24 cellular contexts compared by ENCODE assay signal in the genomic region with DNA sequence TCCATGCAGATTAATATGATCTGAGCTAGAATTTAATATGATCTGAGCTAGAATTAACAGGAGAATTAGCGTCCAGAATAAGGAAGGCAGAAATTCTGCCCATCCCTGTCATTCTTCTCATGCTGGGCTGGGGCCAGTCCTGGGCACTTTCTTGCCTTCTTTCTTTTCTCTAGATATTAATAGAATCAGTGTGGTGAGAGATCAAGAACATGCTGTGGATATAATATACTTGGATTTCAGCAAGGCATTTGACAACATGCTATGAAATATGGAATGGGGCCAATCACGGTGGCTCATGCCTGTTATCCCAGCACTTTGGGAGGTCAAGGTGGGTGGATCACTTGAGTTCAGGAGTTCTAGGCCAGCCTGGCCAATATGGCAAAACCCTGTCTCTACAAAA. TPM values are rescaled to one million over a fixed set of nuclear protein-coding genes. Genes with fewer than 3 reads are reported as not detected.
DNase-seq lines count a peak whose midpoint lies in the region; ATAC-seq and TF ChIP-seq lines count a peak whose summit lies in the region.
"Had no signal": no experiment of that assay in that cellular context is flagged by ENCODE, and none has a peak within 500 bp of the region (broad histone marks: within the 10 kb centered on the region; RNA-seq: fewer than 3 reads in every experiment).

No MANE protein-coding gene starts in this region.

- no peak overlapping the region for H3K27ac ChIP-seq in CD4-positive, alpha-beta memory T cell (ENCODE audit: low read depth, low read length)
- peak overlapping the region; percentile 6 for H3K27ac ChIP-seq in psoas muscle
- H3K27ac ChIP-seq: A549; BLaER1 treated with 17β-estradiol and CSF1 and Interleukin-3, amounts not matched to agents 10 nM and 100 nM had no signal

- DNase-seq in activated naive CD4-positive, alpha-beta T cell treated with anti-CD3 and anti-CD28 coated beads, Interleukin-2, amount 10 ng/mL, durations not matched to agents 7 days and 5 days, result no peak
- DNase-seq in activated naive CD4-positive, alpha-beta T cell (lab: John Stamatoyannopoulos, UW), result no peak
- no peak for DNase-seq in CD4-positive, alpha-beta memory T cell
- DNase-seq in psoas muscle (no peak), NCI-H2227 (lab: John Stamatoyannopoulos, UW; ENCODE audit: unreplicated experiment) (no peak)
- DNase-seq: AML-193, Calu3, DMS79 treated with DMSO at 0.1 percent for 48 hours, GF-D8, Kasumi-1, NCI-H1092 treated with DMSO at 0.1 percent for 48 hours, NCI-H1436, NCI-H187 treated with DMSO at 0.1 percent for 48 hours, NCI-H2171 treated with DMSO at 0.1 percent for 48 hours, NCI-H524, NCI-H748 treated with DMSO at 0.1 percent for 48 hours, SK-N-SH had no signal

- no peak for ATAC-seq in activated T-helper 17 cell treated with anti-CD3 and anti-CD28 coated beads, Interleukin-2, amount 50 U/mL, for 72 hours (replicated peaks)
- peak; percentile 33 to 79 (median 52) for ATAC-seq in psoas muscle
- no peak for ATAC-seq in GM21381 (IDR thresholded peaks at IDR 0.05; ENCODE audit: unreplicated experiment)
- no peak for ATAC-seq in HG03378 (IDR thresholded peaks at IDR 0.05; ENCODE audit: unreplicated experiment)
- ATAC-seq: A549, HCT116, K562 had no signal

- peaks cover 77% of the 10 kb centered on the region for H3K4me1 Mint-ChIP-seq in activated naive CD4-positive, alpha-beta T cell treated with anti-CD3 and anti-CD28 coated beads, Interleukin-2, amount 10 ng/mL, durations not matched to agents 7 days and 5 days
- peaks cover 37 to 73% (median 58%) of the 10 kb centered on the region in 4 donors for H3K4me1 Mint-ChIP-seq in CD4-positive, alpha-beta memory T cell
- H3K4me1 Mint-ChIP-seq in activated T-helper 17 cell treated with anti-CD3 and anti-CD28 coated beads, Interleukin-2, amount 50 U/mL, for 72 hours, result peaks cover 25% of the 10 kb centered on the region

- H3K36me3 ChIP-seq in CD4-positive, alpha-beta memory T cell (ENCODE audit: insufficient read depth, low read length), result peaks cover 32% of the 10 kb centered on the region
- H3K36me3 ChIP-seq in psoas muscle (ENCODE audit: insufficient read depth in 1 of 2, low read depth in 1 of 2), result peaks cover 3 to 32% of the 10 kb centered on the region in 2 donors

- H3K4me1 ChIP-seq in CD4-positive, alpha-beta memory T cell (ENCODE audit: insufficient read depth, low read length), result peaks cover 51% of the 10 kb centered on the region
- H3K4me1 ChIP-seq in psoas muscle, result peaks cover 39% of the 10 kb centered on the region
- H3K4me1 ChIP-seq: A549 had no signal

- peaks cover 5% of the 10 kb centered on the region for H3K9me3 Mint-ChIP-seq in activated naive CD4-positive, alpha-beta T cell treated with anti-CD3 and anti-CD28 coated beads, Interleukin-2, amount 10 ng/mL, durations not matched to agents 7 days and 5 days
- no peaks in the 10 kb centered on the region for H3K9me3 Mint-ChIP-seq in CD4-positive, alpha-beta memory T cell
- H3K9me3 Mint-ChIP-seq in activated T-helper 17 cell treated with anti-CD3 and anti-CD28 coated beads, Interleukin-2, amount 50 U/mL, for 72 hours, result no peaks in the 10 kb centered on the region

- intact Hi-C loops in CD4-positive, alpha-beta memory T cell (cut with micrococcal nuclease), result no loop called here
- intact Hi-C loops in psoas muscle (cut with DNase I), result no loop called here

- no peaks in the 10 kb centered on the region for H3K27me3 ChIP-seq in CD4-positive, alpha-beta memory T cell (ENCODE audit: insufficient read depth, low read length)
- H3K27me3 ChIP-seq in psoas muscle (ENCODE audit: insufficient read depth in 3 of 3, low read length in 2 of 3), result no peaks in the 10 kb centered on the region
- H3K27me3 ChIP-seq: BLaER1 treated with 17β-estradiol and CSF1 and Interleukin-3, amounts not matched to agents 10 nM and 100 nM had no signal

- POLR2A ChIA-PET in CD4-positive, alpha-beta memory T cell (lab: Charles Lee; ENCODE audit: partially characterized antibody), result interaction anchor here (1.2 to 2.8 kb wide), 2 partner anchors 10 to 18 kb away, joined by 8 to 12 read pairs; partner anchors contain the start of gene UBIAD1

- H3K36me3 Mint-ChIP-seq in activated naive CD4-positive, alpha-beta T cell treated with anti-CD3 and anti-CD28 coated beads, Interleukin-2, amount 10 ng/mL, durations not matched to agents 7 days and 5 days, result peaks cover 73% of the 10 kb centered on the region
- H3K36me3 Mint-ChIP-seq in CD4-positive, alpha-beta memory T cell, result peaks cover 33 to 63% of the 10 kb centered on the region in 2 donors
- H3K36me3 Mint-ChIP-seq in activated T-helper 17 cell treated with anti-CD3 and anti-CD28 coated beads, Interleukin-2, amount 50 U/mL, for 72 hours (ENCODE audit: low read depth), result peaks cover 65% of the 10 kb centered on the region

- H3K4me3 Mint-ChIP-seq in activated naive CD4-positive, alpha-beta T cell treated with anti-CD3 and anti-CD28 coated beads, Interleukin-2, amount 10 ng/mL, durations not matched to agents 7 days and 5 days, result peak overlapping the region; percentile 42
- H3K4me3 Mint-ChIP-seq in CD4-positive, alpha-beta memory T cell, result peak overlapping the region in 7 of 8 donors; percentile 18 to 89 (median 48)
- peak overlapping the region; percentile 26 for H3K4me3 Mint-ChIP-seq in activated T-helper 17 cell treated with anti-CD3 and anti-CD28 coated beads, Interleukin-2, amount 50 U/mL, for 72 hours

- H3K4me3 ChIP-seq in CD4-positive, alpha-beta memory T cell (ENCODE audit: low read length in 2 of 2), result no peak overlapping the region
- H3K4me3 ChIP-seq in psoas muscle, result no peak overlapping the region
- H3K4me3 ChIP-seq: A549; BLaER1 treated with 17β-estradiol and CSF1 and Interleukin-3, amounts not matched to agents 10 nM and 100 nM; K562 had no signal

- WGBS in psoas muscle, 3 donors, result 30 to 39% (median 30%) methylated on average over 2 of the region's 2 CpGs

- H3K9me3 ChIP-seq in CD4-positive, alpha-beta memory T cell (ENCODE audit: control insufficient read depth in 1 of 2, low read length in 2 of 2), result no peaks in the 10 kb centered on the region
- no peaks in the 10 kb centered on the region for H3K9me3 ChIP-seq in psoas muscle
- H3K9me3 ChIP-seq: A549; BLaER1 treated with 17β-estradiol and CSF1 and Interleukin-3, amounts not matched to agents 10 nM and 100 nM; SK-N-SH had no signal

- CTCF ChIA-PET in activated naive CD4-positive, alpha-beta T cell treated with anti-CD3 and anti-CD28 coated beads, Interleukin-2, amount 10 ng/mL, durations not matched to agents 7 days and 5 days (lab: Charles Lee), result interaction anchor here (1.2 kb wide), 1 partner anchor 253 kb away, joined by 3 read pairs; no protein-coding TSS in a partner anchor
- CTCF ChIA-PET in CD4-positive, alpha-beta memory T cell (lab: Charles Lee; ENCODE audit: partially characterized antibody), result interaction anchor here (0.5 to 0.7 kb wide), 2 partner anchors 11 to 606 kb away, joined by 3 read pairs; no protein-coding TSS in a partner anchor

- TF ChIP-seq CTCF in psoas muscle (IDR thresholded peaks at IDR 0.05), result no peak

- peak overlapping the region; percentile 79 for H3K27ac Mint-ChIP-seq in activated naive CD4-positive, alpha-beta T cell treated with anti-CD3 and anti-CD28 coated beads, Interleukin-2, amount 10 ng/mL, durations not matched to agents 7 days and 5 days
- H3K27ac Mint-ChIP-seq in CD4-positive, alpha-beta memory T cell, result peak overlapping the region; percentile 17 to 84 (median 73)
- peak overlapping the region; percentile 81 for H3K27ac Mint-ChIP-seq in activated T-helper 17 cell treated with anti-CD3 and anti-CD28 coated beads, Interleukin-2, amount 50 U/mL, for 72 hours

- no peaks in the 10 kb centered on the region for H3K27me3 Mint-ChIP-seq in activated naive CD4-positive, alpha-beta T cell treated with anti-CD3 and anti-CD28 coated beads, Interleukin-2, amount 10 ng/mL, durations not matched to agents 7 days and 5 days
- H3K27me3 Mint-ChIP-seq in CD4-positive, alpha-beta memory T cell, result no peaks in the 10 kb centered on the region
- H3K27me3 Mint-ChIP-seq in activated T-helper 17 cell treated with anti-CD3 and anti-CD28 coated beads, Interleukin-2, amount 50 U/mL, for 72 hours, result no peaks in the 10 kb centered on the region

RNA-seq across cellular contexts. Expression of gene UBIAD1, which starts 18.1 kb away (rescaled TPM):
- 10 to 100 TPM; 30.3 to 33.0 TPM for total RNA-seq in CD4-positive, alpha-beta memory T cell
- polyA plus RNA-seq in CD4-positive, alpha-beta memory T cell, result 10 to 100 TPM; 42.3 to 51.9 TPM
- total RNA-seq in activated T-helper 17 cell treated with anti-CD3 and anti-CD28 coated beads, Interleukin-2, amount 50 U/mL, for 72 hours, result 10 to 100 TPM; 17.8 to 43.8 TPM
- 10 to 100 TPM; 21.9 to 29.4 (median 26.7) TPM for total RNA-seq in psoas muscle
- polyA plus RNA-seq in psoas muscle, result 10 to 100 TPM; 19.0 to 28.3 (median 24.4) TPM

RNA-seq across cellular contexts. Expression of gene MTOR, which starts 28.7 kb away (rescaled TPM):
- 10 to 100 TPM; 41.4 to 46.8 TPM for total RNA-seq in CD4-positive, alpha-beta memory T cell
- 1 to 10 TPM; 3.4 to 9.0 TPM for polyA plus RNA-seq in CD4-positive, alpha-beta memory T cell
- total RNA-seq in activated T-helper 17 cell treated with anti-CD3 and anti-CD28 coated beads, Interleukin-2, amount 50 U/mL, for 72 hours, result 10 to 100 TPM; 22.4 to 38.0 TPM
- 10 to 100 TPM; 35.0 to 50.8 (median 47.1) TPM for total RNA-seq in psoas muscle
- 10 to 100 TPM; 24.0 to 44.0 (median 33.7) TPM for polyA plus RNA-seq in psoas muscle

Comparison
In these comparisons a context has a peak if more than half of its experiments do, and no peak if none do; other contexts are left out.
1. ATAC-seq: peak in psoas muscle (4 of 4); none in activated T-helper 17 cell treated with anti-CD3 and anti-CD28 coated beads, Interleukin-2, amount 50 U/mL, for 72 hours (single experiment), GM21381 (single experiment) and HG03378 (single experiment).
2. Peak in every context shown above with its lines, with median percentiles within 50 percentile points of each other: H3K27ac Mint-ChIP-seq and H3K4me3 Mint-ChIP-seq.